In genomic region chr1:115991909-115992308, GRCh38 we compare ENCODE assay signal across 18 cellular contexts.
"Had no signal": no experiment of that assay in that cellular context is flagged by ENCODE, and none has a peak within 500 bp of the region (broad histone marks: within the 10 kb centered on the region; RNA-seq: fewer than 3 reads in every experiment).

No MANE protein-coding gene starts in this region.

- H3K27ac ChIP-seq: esophagus squamous epithelium, psoas muscle, right lobe of liver, thoracic aorta, transverse colon had no signal

- ATAC-seq: effector memory CD8-positive, alpha-beta T cell; left colon; left ventricle myocardium superior; psoas muscle; right lobe of liver; stimulated activated effector memory CD8-positive, alpha-beta T cell treated with anti-CD3 and anti-CD28 coated beads, Interleukin-12 subunit alpha, Interleukin-12 subunit beta, amount 100 ng/mL, for 72 hours; stimulated activated naive CD8-positive, alpha-beta T cell treated with anti-CD3 and anti-CD28 coated beads, Interleukin-15, Interleukin-2, amounts not matched to agents 100 U/mL and 50 U/mL, for 24 hours had no signal

- H3K27me3 ChIP-seq: esophagus squamous epithelium, right lobe of liver, transverse colon had no signal

- H3K4me1 ChIP-seq: esophagus squamous epithelium, psoas muscle, right lobe of liver, transverse colon had no signal

- DNase-seq: cortex of kidney; effector memory CD8-positive, alpha-beta T cell; esophagus squamous epithelium; foreskin fibroblast; immature natural killer cell; left colon; left ventricle myocardium superior; mesenchymal stem cell; midbrain; psoas muscle; retina; right lobe of liver; stimulated activated CD4-positive, alpha-beta T cell treated with anti-CD3 and anti-CD28 coated beads, Interleukin-4, amount 100 ng/mL, for 1 hour; stimulated activated CD8-positive, alpha-beta memory T cell treated with anti-CD3 and anti-CD28 coated beads, Interleukin-4, amount 100 ng/mL, for 48 hours; stimulated activated naive CD8-positive, alpha-beta T cell treated with anti-CD3 and anti-CD28 coated beads, Interleukin-15, Interleukin-2, amounts not matched to agents 100 U/mL and 50 U/mL, for 24 hours; transverse colon had no signal
